Comparison of ENCODE assay signal across 1 cellular context in the genomic region with DNA sequence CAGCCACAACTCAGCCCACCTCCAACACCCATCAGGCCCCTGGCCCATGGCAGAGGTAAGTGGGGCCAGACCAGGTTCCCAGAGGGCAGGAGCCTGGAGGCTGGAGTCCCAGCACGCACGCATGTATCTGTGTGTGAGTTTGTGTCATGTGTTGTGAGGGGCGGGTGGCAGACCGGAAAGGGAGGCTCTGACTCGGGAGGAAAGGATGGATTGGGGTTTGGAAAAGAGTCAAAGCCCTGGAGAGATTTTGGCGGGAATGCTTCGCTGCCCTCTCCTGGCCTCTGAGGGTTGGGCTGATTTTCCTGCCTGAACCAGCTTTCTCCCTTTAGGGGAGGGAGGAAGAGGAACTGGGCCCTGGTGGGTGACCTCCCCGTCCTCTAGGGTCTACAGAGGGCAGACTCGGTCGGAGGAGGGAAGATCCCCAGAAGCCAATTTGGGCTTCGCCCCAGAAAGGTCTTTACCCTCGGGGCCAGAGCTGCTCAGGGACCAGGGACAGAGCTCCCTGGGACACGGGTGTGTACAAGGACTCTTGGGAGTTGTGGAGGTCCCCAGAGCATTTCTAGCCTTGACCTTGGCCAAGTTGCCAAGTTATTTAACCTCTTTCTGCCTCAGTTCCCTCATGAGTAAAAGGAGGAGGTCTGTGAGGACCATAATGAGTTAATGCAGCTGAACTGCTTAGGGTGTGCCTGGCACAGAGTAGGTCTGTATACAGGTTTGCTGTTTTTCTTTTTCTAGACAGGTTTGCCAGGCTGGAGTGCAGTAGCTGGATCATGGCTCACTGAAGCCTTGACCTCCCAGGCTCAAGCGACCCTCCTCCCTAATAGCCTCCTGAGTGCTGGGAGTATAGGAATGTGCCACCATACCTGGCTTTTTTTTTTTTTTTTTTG.
TF ChIP-seq lines count a peak whose summit lies in the region.

No MANE protein-coding gene starts in this region.

TF ChIP-seq in GM12878, 131 proteins besides CTCF, POLR2A, EP300 and RAD21 (continues in another document):
- TF ChIP-seq, protein P1, sequence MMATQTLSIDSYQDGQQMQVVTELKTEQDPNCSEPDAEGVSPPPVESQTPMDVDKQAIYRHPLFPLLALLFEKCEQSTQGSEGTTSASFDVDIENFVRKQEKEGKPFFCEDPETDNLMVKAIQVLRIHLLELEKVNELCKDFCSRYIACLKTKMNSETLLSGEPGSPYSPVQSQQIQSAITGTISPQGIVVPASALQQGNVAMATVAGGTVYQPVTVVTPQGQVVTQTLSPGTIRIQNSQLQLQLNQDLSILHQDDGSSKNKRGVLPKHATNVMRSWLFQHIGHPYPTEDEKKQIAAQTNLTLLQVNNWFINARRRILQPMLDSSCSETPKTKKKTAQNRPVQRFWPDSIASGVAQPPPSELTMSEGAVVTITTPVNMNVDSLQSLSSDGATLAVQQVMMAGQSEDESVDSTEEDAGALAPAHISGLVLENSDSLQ (IDR thresholded peaks at IDR 0.05), result no peak
- TF ChIP-seq ZNF622 (IDR thresholded peaks at IDR 0.05), result no peak
- TF ChIP-seq, protein P2, sequence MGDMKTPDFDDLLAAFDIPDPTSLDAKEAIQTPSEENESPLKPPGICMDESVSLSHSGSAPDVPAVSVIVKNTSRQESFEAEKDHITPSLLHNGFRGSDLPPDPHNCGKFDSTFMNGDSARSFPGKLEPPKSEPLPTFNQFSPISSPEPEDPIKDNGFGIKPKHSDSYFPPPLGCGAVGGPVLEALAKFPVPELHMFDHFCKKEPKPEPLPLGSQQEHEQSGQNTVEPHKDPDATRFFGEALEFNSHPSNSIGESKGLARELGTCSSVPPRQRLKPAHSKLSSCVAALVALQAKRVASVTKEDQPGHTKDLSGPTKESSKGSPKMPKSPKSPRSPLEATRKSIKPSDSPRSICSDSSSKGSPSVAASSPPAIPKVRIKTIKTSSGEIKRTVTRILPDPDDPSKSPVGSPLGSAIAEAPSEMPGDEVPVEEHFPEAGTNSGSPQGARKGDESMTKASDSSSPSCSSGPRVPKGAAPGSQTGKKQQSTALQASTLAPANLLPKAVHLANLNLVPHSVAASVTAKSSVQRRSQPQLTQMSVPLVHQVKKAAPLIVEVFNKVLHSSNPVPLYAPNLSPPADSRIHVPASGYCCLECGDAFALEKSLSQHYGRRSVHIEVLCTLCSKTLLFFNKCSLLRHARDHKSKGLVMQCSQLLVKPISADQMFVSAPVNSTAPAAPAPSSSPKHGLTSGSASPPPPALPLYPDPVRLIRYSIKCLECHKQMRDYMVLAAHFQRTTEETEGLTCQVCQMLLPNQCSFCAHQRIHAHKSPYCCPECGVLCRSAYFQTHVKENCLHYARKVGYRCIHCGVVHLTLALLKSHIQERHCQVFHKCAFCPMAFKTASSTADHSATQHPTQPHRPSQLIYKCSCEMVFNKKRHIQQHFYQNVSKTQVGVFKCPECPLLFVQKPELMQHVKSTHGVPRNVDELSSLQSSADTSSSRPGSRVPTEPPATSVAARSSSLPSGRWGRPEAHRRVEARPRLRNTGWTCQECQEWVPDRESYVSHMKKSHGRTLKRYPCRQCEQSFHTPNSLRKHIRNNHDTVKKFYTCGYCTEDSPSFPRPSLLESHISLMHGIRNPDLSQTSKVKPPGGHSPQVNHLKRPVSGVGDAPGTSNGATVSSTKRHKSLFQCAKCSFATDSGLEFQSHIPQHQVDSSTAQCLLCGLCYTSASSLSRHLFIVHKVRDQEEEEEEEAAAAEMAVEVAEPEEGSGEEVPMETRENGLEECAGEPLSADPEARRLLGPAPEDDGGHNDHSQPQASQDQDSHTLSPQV (IDR thresholded peaks at IDR 0.05), result no peak
- TF ChIP-seq SIX5 (IDR thresholded peaks at IDR 0.05; ENCODE audit: low read depth, low read length, severe bottlenecking), result no peak
- TF ChIP-seq, protein P3, sequence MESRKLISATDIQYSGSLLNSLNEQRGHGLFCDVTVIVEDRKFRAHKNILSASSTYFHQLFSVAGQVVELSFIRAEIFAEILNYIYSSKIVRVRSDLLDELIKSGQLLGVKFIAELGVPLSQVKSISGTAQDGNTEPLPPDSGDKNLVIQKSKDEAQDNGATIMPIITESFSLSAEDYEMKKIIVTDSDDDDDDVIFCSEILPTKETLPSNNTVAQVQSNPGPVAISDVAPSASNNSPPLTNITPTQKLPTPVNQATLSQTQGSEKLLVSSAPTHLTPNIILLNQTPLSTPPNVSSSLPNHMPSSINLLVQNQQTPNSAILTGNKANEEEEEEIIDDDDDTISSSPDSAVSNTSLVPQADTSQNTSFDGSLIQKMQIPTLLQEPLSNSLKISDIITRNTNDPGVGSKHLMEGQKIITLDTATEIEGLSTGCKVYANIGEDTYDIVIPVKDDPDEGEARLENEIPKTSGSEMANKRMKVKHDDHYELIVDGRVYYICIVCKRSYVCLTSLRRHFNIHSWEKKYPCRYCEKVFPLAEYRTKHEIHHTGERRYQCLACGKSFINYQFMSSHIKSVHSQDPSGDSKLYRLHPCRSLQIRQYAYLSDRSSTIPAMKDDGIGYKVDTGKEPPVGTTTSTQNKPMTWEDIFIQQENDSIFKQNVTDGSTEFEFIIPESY (IDR thresholded peaks at IDR 0.05), result no peak
- TF ChIP-seq, protein P4, sequence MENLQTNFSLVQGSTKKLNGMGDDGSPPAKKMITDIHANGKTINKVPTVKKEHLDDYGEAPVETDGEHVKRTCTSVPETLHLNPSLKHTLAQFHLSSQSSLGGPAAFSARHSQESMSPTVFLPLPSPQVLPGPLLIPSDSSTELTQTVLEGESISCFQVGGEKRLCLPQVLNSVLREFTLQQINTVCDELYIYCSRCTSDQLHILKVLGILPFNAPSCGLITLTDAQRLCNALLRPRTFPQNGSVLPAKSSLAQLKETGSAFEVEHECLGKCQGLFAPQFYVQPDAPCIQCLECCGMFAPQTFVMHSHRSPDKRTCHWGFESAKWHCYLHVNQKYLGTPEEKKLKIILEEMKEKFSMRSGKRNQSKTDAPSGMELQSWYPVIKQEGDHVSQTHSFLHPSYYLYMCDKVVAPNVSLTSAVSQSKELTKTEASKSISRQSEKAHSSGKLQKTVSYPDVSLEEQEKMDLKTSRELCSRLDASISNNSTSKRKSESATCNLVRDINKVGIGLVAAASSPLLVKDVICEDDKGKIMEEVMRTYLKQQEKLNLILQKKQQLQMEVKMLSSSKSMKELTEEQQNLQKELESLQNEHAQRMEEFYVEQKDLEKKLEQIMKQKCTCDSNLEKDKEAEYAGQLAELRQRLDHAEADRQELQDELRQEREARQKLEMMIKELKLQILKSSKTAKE (IDR thresholded peaks at IDR 0.05; ENCODE audit: low read depth, poor library complexity, severe bottlenecking), result no peak
- TF ChIP-seq, protein P5, sequence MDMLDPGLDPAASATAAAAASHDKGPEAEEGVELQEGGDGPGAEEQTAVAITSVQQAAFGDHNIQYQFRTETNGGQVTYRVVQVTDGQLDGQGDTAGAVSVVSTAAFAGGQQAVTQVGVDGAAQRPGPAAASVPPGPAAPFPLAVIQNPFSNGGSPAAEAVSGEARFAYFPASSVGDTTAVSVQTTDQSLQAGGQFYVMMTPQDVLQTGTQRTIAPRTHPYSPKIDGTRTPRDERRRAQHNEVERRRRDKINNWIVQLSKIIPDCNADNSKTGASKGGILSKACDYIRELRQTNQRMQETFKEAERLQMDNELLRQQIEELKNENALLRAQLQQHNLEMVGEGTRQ (IDR thresholded peaks at IDR 0.05; ENCODE audit: borderline replicate concordance, low read depth, low read length), result no peak
- no peak for TF ChIP-seq RCOR1 (conservative IDR thresholded peaks at IDR 0.05; ENCODE audit: low read depth, low read length)
- no peak for TF ChIP-seq CHD1 (IDR thresholded peaks at IDR 0.05; ENCODE audit: low read depth, low read length)
- TF ChIP-seq ZZZ3 (IDR thresholded peaks at IDR 0.05; ENCODE audit: control insufficient read depth, insufficient read length, low read depth), result no peak
- TF ChIP-seq SMAD5 (IDR thresholded peaks at IDR 0.05; ENCODE audit: low read depth), result no peak
- TF ChIP-seq, protein P6, sequence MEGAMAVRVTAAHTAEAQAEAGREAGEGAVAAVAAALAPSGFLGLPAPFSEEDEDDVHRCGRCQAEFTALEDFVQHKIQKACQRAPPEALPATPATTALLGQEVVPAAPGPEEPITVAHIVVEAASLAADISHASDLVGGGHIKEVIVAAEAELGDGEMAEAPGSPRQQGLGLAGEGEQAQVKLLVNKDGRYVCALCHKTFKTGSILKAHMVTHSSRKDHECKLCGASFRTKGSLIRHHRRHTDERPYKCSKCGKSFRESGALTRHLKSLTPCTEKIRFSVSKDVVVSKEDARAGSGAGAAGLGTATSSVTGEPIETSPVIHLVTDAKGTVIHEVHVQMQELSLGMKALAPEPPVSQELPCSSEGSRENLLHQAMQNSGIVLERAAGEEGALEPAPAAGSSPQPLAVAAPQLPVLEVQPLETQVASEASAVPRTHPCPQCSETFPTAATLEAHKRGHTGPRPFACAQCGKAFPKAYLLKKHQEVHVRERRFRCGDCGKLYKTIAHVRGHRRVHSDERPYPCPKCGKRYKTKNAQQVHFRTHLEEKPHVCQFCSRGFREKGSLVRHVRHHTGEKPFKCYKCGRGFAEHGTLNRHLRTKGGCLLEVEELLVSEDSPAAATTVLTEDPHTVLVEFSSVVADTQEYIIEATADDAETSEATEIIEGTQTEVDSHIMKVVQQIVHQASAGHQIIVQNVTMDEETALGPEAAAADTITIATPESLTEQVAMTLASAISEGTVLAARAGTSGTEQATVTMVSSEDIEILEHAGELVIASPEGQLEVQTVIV (IDR thresholded peaks at IDR 0.05; ENCODE audit: borderline replicate concordance, partially characterized antibody), result no peak
- no peak for TF ChIP-seq KDM1A (IDR thresholded peaks at IDR 0.05; ENCODE audit: borderline replicate concordance)
- no peak for TF ChIP-seq PAX5 (IDR thresholded peaks at IDR 0.05; ENCODE audit: borderline replicate concordance, low read depth, low read length)
- TF ChIP-seq, protein P7, sequence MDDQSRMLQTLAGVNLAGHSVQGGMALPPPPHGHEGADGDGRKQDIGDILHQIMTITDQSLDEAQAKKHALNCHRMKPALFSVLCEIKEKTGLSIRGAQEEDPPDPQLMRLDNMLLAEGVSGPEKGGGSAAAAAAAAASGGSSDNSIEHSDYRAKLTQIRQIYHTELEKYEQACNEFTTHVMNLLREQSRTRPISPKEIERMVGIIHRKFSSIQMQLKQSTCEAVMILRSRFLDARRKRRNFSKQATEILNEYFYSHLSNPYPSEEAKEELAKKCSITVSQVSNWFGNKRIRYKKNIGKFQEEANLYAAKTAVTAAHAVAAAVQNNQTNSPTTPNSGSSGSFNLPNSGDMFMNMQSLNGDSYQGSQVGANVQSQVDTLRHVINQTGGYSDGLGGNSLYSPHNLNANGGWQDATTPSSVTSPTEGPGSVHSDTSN (IDR thresholded peaks at IDR 0.05; ENCODE audit: insufficient replicate concordance, low read depth, low read length), result no peak
- TF ChIP-seq, protein P8, sequence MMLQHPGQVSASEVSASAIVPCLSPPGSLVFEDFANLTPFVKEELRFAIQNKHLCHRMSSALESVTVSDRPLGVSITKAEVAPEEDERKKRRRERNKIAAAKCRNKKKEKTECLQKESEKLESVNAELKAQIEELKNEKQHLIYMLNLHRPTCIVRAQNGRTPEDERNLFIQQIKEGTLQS (IDR thresholded peaks at IDR 0.05; ENCODE audit: borderline replicate concordance, extremely low read depth, low read depth, low read length), result no peak
- no peak for TF ChIP-seq NR2C2 (IDR thresholded peaks at IDR 0.05; ENCODE audit: borderline replicate concordance, control insufficient read depth, insufficient read length, low read depth)
- no peak for TF ChIP-seq HDGF (IDR thresholded peaks at IDR 0.05)
- no peak for TF ChIP-seq STAT1 (conservative IDR thresholded peaks at IDR 0.05)
- no peak for TF ChIP-seq SIN3A (IDR thresholded peaks at IDR 0.05; ENCODE audit: low read depth, low read length)
- no peak for TF ChIP-seq DPF2 (IDR thresholded peaks at IDR 0.05)
- TF ChIP-seq RB1 (IDR thresholded peaks at IDR 0.05; ENCODE audit: borderline replicate concordance), result peak; percentile 69; the same call in 1 of the 2 replicates
- TF ChIP-seq ATF7 (IDR thresholded peaks at IDR 0.05; ENCODE audit: low read depth), result no peak
- TF ChIP-seq, protein P9, sequence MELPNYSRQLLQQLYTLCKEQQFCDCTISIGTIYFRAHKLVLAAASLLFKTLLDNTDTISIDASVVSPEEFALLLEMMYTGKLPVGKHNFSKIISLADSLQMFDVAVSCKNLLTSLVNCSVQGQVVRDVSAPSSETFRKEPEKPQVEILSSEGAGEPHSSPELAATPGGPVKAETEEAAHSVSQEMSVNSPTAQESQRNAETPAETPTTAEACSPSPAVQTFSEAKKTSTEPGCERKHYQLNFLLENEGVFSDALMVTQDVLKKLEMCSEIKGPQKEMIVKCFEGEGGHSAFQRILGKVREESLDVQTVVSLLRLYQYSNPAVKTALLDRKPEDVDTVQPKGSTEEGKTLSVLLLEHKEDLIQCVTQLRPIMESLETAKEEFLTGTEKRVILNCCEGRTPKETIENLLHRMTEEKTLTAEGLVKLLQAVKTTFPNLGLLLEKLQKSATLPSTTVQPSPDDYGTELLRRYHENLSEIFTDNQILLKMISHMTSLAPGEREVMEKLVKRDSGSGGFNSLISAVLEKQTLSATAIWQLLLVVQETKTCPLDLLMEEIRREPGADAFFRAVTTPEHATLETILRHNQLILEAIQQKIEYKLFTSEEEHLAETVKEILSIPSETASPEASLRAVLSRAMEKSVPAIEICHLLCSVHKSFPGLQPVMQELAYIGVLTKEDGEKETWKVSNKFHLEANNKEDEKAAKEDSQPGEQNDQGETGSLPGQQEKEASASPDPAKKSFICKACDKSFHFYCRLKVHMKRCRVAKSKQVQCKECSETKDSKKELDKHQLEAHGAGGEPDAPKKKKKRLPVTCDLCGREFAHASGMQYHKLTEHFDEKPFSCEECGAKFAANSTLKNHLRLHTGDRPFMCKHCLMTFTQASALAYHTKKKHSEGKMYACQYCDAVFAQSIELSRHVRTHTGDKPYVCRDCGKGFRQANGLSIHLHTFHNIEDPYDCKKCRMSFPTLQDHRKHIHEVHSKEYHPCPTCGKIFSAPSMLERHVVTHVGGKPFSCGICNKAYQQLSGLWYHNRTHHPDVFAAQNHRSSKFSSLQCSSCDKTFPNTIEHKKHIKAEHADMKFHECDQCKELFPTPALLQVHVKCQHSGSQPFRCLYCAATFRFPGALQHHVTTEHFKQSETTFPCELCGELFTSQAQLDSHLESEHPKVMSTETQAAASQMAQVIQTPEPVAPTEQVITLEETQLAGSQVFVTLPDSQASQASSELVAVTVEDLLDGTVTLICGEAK (IDR thresholded peaks at IDR 0.05; ENCODE audit: borderline replicate concordance), result no peak
- no peak for TF ChIP-seq RAD51 (IDR thresholded peaks at IDR 0.05)
- TF ChIP-seq, protein P10, sequence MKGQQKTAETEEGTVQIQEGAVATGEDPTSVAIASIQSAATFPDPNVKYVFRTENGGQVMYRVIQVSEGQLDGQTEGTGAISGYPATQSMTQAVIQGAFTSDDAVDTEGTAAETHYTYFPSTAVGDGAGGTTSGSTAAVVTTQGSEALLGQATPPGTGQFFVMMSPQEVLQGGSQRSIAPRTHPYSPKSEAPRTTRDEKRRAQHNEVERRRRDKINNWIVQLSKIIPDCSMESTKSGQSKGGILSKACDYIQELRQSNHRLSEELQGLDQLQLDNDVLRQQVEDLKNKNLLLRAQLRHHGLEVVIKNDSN (IDR thresholded peaks at IDR 0.05; ENCODE audit: borderline replicate concordance, extremely low read length, insufficient read depth, low read depth, low read length), result no peak
- TF ChIP-seq TAF1 (IDR thresholded peaks at IDR 0.05; ENCODE audit: borderline replicate concordance, low read depth, low read length), result no peak
- no peak for TF ChIP-seq ZNF207 (IDR thresholded peaks at IDR 0.05; ENCODE audit: borderline replicate concordance)
- TF ChIP-seq SREBF2 (IDR thresholded peaks at IDR 0.05; ENCODE audit: low read length), result no peak
- TF ChIP-seq YBX1 (IDR thresholded peaks at IDR 0.05), result no peak
- no peak for TF ChIP-seq ETV6 (conservative IDR thresholded peaks at IDR 0.05 in 1 of 2, IDR thresholded peaks at IDR 0.05 in 1 of 2; ENCODE audit: borderline replicate concordance in 1 of 2, low read depth in 1 of 2)
- no peak for TF ChIP-seq SREBF1 (IDR thresholded peaks at IDR 0.05; ENCODE audit: low read length)
- TF ChIP-seq KLF5 (IDR thresholded peaks at IDR 0.05; ENCODE audit: partially characterized antibody), result no peak
- no peak for TF ChIP-seq HCFC1 (IDR thresholded peaks at IDR 0.05; ENCODE audit: low read length)
